Comparison of ENCODE assay signal across 8 cellular contexts in genomic region chr16:47037396-47037745, GRCh38.
DNase-seq lines count a peak whose midpoint lies in the region; ATAC-seq and TF ChIP-seq lines count a peak whose summit lies in the region.

No MANE protein-coding gene starts in this region.

- no peak for TF ChIP-seq EP300 in suprapubic skin (IDR thresholded peaks at IDR 0.05)

- H3K9me3 Mint-ChIP-seq in T-helper 1 cell treated with Interleukin-12 subunit alpha and Interleukin-12 subunit beta and Interleukin-4 antibody, amounts not matched to agents 30 μg/mL and 1 μg/mL, for 36 hours: no peaks in the 10 kb centered on the region

- H3K4me3 ChIP-seq in dorsolateral prefrontal cortex: peak overlapping the region; percentile 54 to 86 (median 68)
- peak overlapping the region; percentile 40 for H3K4me3 ChIP-seq in mononuclear cell (ENCODE audit: low read length)
- H3K4me3 ChIP-seq in suprapubic skin: peak overlapping the region; percentile 60

- H3K27ac Mint-ChIP-seq in T-helper 1 cell treated with Interleukin-12 subunit alpha and Interleukin-12 subunit beta and Interleukin-4 antibody, amounts not matched to agents 30 μg/mL and 1 μg/mL, for 36 hours: no peak overlapping the region

- H3K4me1 ChIP-seq in mononuclear cell (ENCODE audit: insufficient read depth, low read length): peaks cover 11% of the 10 kb centered on the region
- peaks cover 9% of the 10 kb centered on the region for H3K4me1 ChIP-seq in suprapubic skin

- H3K4me3 Mint-ChIP-seq in T-helper 1 cell treated with Interleukin-12 subunit alpha and Interleukin-12 subunit beta and Interleukin-4 antibody, amounts not matched to agents 30 μg/mL and 1 μg/mL, for 36 hours: peak overlapping the region; percentile 75

- peak; percentile 10 for ATAC-seq in HG03060 (IDR thresholded peaks at IDR 0.05; ENCODE audit: low read depth, unreplicated experiment)

- intact Hi-C loops in dorsolateral prefrontal cortex (cut with DNase I): loop anchor here (2.0 to 10.0 kb wide), 5 partner anchors 105 to 1127 kb away; partner anchors contain the start of gene NETO2 (in 1 of the 2)

- H3K27ac ChIP-seq in dorsolateral prefrontal cortex (peak overlapping the region in 40 of 59 donors; percentile 5 to 84 (median 52)), suprapubic skin (no peak overlapping the region)

- no peaks in the 10 kb centered on the region for H3K36me3 Mint-ChIP-seq in T-helper 1 cell treated with Interleukin-12 subunit alpha and Interleukin-12 subunit beta and Interleukin-4 antibody, amounts not matched to agents 30 μg/mL and 1 μg/mL, for 36 hours (ENCODE audit: low read depth)

- DNase-seq in NCI-H82 (lab: John Stamatoyannopoulos, UW) (peak; percentile 38), NCI-H82 treated with DMSO at 0.1 percent for 48 hours (lab: John Stamatoyannopoulos, UW; ENCODE audit: unreplicated experiment) (no peak), dorsolateral prefrontal cortex (peak in 5 of 10 donors; percentile 20 to 55 (median 35)), suprapubic skin (ENCODE audit: low spot score in 2 of 2) (peak; percentile 74 to 81)
- no peak for DNase-seq in effector CD8-positive, alpha-beta T cell (lab: John Stamatoyannopoulos, UW)

- peaks cover 9% of the 10 kb centered on the region for H3K27me3 Mint-ChIP-seq in T-helper 1 cell treated with Interleukin-12 subunit alpha and Interleukin-12 subunit beta and Interleukin-4 antibody, amounts not matched to agents 30 μg/mL and 1 μg/mL, for 36 hours (ENCODE audit: low read depth)

- TF ChIP-seq POLR2A in suprapubic skin (IDR thresholded peaks at IDR 0.05): no peak

- 5% methylated on average over 21 of the region's 24 CpGs for WGBS in suprapubic skin

- H3K9me3 ChIP-seq in mononuclear cell (ENCODE audit: low read depth, low read length) (no peaks in the 10 kb centered on the region), suprapubic skin (no peaks in the 10 kb centered on the region)

- TF ChIP-seq CTCF in dorsolateral prefrontal cortex (IDR thresholded peaks at IDR 0.05 in 54 of 56, conservative IDR thresholded peaks at IDR 0.05 in 2 of 56; ENCODE audit: low read depth in 1 of 56, partially characterized antibody in 56 of 56): no peak
- TF ChIP-seq CTCF in suprapubic skin (IDR thresholded peaks at IDR 0.05): no peak

- H3K27me3 ChIP-seq in dorsolateral prefrontal cortex (no peaks in the 10 kb centered on the region), mononuclear cell (ENCODE audit: insufficient read depth, low read length) (peaks cover 3% of the 10 kb centered on the region), suprapubic skin (no peaks in the 10 kb centered on the region)

- H3K4me1 Mint-ChIP-seq in T-helper 1 cell treated with Interleukin-12 subunit alpha and Interleukin-12 subunit beta and Interleukin-4 antibody, amounts not matched to agents 30 μg/mL and 1 μg/mL, for 36 hours (ENCODE audit: low read depth): peaks cover 3% of the 10 kb centered on the region

- H3K36me3 ChIP-seq in suprapubic skin: no peaks in the 10 kb centered on the region

Comparison
In these comparisons a context has a peak if more than half of its experiments do, and no peak if none do; other contexts are left out.
1. DNase-seq: peak in NCI-H82 (single experiment) and suprapubic skin (2 of 2); none in NCI-H82 treated with DMSO at 0.1 percent for 48 hours (single experiment) and effector CD8-positive, alpha-beta T cell (single experiment).
2. Peak in every context shown above with its lines, with median percentiles within 50 percentile points of each other: H3K4me3 ChIP-seq.